ENCODE assay signal across 1 cellular context in genomic region chr13:98348476-98348875, GRCh38.
TF ChIP-seq lines count a peak whose summit lies in the region.

No MANE protein-coding gene starts in this region.

TF ChIP-seq in WTC11, 78 proteins besides CTCF, POLR2A, EP300 and RAD21 (continued from another document):
- TF ChIP-seq AFF4 (CRISPR knock-in tag; IDR thresholded peaks at IDR 0.05; ENCODE audit: borderline replicate concordance) (no peak), ZNF317 (CRISPR knock-in tag; IDR thresholded peaks at IDR 0.05; ENCODE audit: borderline replicate concordance, low read depth) (no peak), ATF3 (CRISPR knock-in tag; conservative IDR thresholded peaks at IDR 0.05) (no peak), JUN (CRISPR knock-in tag; IDR thresholded peaks at IDR 0.05) (no peak)
